Comparison of ENCODE assay signal across 8 cellular contexts in genomic region chr17:77884019-77884418, GRCh38.
DNase-seq lines count a peak whose midpoint lies in the region; ATAC-seq, FAIRE-seq and TF ChIP-seq lines count a peak whose summit lies in the region.

No MANE protein-coding gene starts in this region.

- ATAC-seq in SK-N-SH treated with all-trans-retinoic acid at 6 μM for 48 hours (peak; percentile 42), HG03571 (IDR thresholded peaks at IDR 0.05; ENCODE audit: unreplicated experiment) (no peak)

- DNase-seq in stimulated activated CD4-positive, alpha-beta T cell treated with anti-CD3 and anti-CD28 coated beads, Interleukin-15, amount 100 ng/mL, for 24 hours, result peak; percentile 20
- no peak for DNase-seq in stimulated activated CD4-positive, alpha-beta T cell treated with anti-CD3 and anti-CD28 coated beads, Interleukin-4, amount 100 ng/mL, for 1 hour
- DNase-seq in glutamatergic neuron, result peak; percentile 87
- no peak for DNase-seq in urothelium cell line (ENCODE audit: low spot score)
- DNase-seq in epidermal melanocyte (ENCODE audit: insufficient read length, low spot score), result no peak
- no peak for DNase-seq in AML-193 (lab: John Stamatoyannopoulos, UW)

- H3K27me3 Mint-ChIP-seq in glutamatergic neuron (ENCODE audit: unreplicated experiment), result peaks cover 5% of the 10 kb centered on the region

- no peak for TF ChIP-seq CTCF in glutamatergic neuron (IDR thresholded peaks at IDR 0.05; ENCODE audit: partially characterized antibody, unreplicated experiment)

- H3K9me3 Mint-ChIP-seq in glutamatergic neuron (ENCODE audit: unreplicated experiment), result peaks cover 13% of the 10 kb centered on the region

- peak overlapping the region; percentile 28 for H3K27ac Mint-ChIP-seq in glutamatergic neuron (ENCODE audit: unreplicated experiment)

- peak; percentile 79 for FAIRE-seq in urothelium cell line (lab: Jason Lieb, UNC)

- peaks cover 37% of the 10 kb centered on the region for H3K4me1 Mint-ChIP-seq in glutamatergic neuron (ENCODE audit: low read depth, unreplicated experiment)

- no peaks in the 10 kb centered on the region for H3K36me3 Mint-ChIP-seq in glutamatergic neuron (ENCODE audit: unreplicated experiment)

- H3K4me3 Mint-ChIP-seq in glutamatergic neuron (ENCODE audit: unreplicated experiment), result peak overlapping the region; percentile 20

TF ChIP-seq in SK-N-SH treated with all-trans-retinoic acid at 6 μM for 48 hours, 23 proteins besides CTCF, POLR2A, EP300 and RAD21:
- no peak for TF ChIP-seq POU6F1 (CRISPR knock-in tag; IDR thresholded peaks at IDR 0.05; ENCODE audit: borderline replicate concordance, low read depth)
- peak; percentile 17; the same call in 1 of the 2 replicates for TF ChIP-seq TCF4 (CRISPR knock-in tag; IDR thresholded peaks at IDR 0.05; ENCODE audit: borderline replicate concordance)

Comparison
In these comparisons a context has a peak if more than half of its experiments do, and no peak if none do; other contexts are left out.
1. DNase-seq: peak in stimulated activated CD4-positive, alpha-beta T cell treated with anti-CD3 and anti-CD28 coated beads, Interleukin-15, amount 100 ng/mL, for 24 hours (single experiment) and glutamatergic neuron (single experiment); none in stimulated activated CD4-positive, alpha-beta T cell treated with anti-CD3 and anti-CD28 coated beads, Interleukin-4, amount 100 ng/mL, for 1 hour (single experiment), urothelium cell line (single experiment), epidermal melanocyte (single experiment) and AML-193 (0 of 2).